14 cellular contexts compared by ENCODE assay signal in the genomic region with DNA sequence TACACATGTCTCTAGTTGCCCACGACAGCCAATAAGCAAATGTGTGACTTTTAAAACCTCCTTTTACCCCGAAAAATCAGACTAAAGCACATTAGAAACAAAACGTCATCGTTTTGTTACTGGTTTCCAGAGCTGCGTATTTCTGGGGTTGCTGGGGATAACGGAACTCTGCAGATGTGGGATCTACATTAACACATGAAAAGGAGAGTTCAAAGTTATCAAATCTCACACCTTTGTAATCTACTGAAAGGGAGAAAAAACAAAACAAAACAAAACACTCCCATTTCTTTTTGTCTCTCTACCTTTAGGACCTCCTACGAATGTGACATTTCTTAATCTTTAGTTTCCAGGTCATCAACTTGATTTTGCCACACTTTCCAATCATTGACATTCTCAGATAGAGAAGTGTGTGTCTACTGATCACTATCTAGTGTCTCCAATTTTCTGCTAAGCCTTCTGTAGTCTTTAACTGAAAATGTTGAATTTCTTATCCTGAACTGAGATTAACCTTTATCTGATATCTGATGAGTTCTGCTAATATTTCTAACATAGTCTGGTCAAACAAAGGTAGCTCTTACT.
DNase-seq lines count a peak whose midpoint lies in the region; ATAC-seq and TF ChIP-seq lines count a peak whose summit lies in the region.
"Had no signal": no experiment of that assay in that cellular context is flagged by ENCODE, and none has a peak within 500 bp of the region (broad histone marks: within the 10 kb centered on the region; RNA-seq: fewer than 3 reads in every experiment).

No MANE protein-coding gene starts in this region.

- H4K20me1 ChIP-seq in GM23338 (replicated peaks; ENCODE audit: insufficient read depth): no peaks in the 10 kb centered on the region

- DNase-seq in GM23338 (ENCODE audit: low spot score) (no peak), mesothelial cell of epicardium (ENCODE audit: low spot score in 2 of 2, unreplicated experiment in 2 of 2) (no peak), spleen (no peak), esophagus squamous epithelium (lab: John Stamatoyannopoulos, UW) (no peak), iPS-NIHi7 (ENCODE audit: extremely low spot score) (no peak)
- no peak for DNase-seq in activated naive CD4-positive, alpha-beta T cell treated with anti-CD3 and anti-CD28 coated beads, Interleukin-2, amount 50 U/mL, for 72 hours (ENCODE audit: low spot score in 2 of 2)
- DNase-seq: ACHN, DMS 273 treated with DMSO at 0.1 percent for 48 hours, NCI-H1417 treated with DMSO at 0.1 percent for 48 hours, NCI-H2081, NCI-H510A treated with DMSO at 0.1 percent for 48 hours, SHP77 had no signal

- H3K27me3 ChIP-seq in GM23338 (ENCODE audit: insufficient read depth): no peaks in the 10 kb centered on the region
- no peaks in the 10 kb centered on the region for H3K27me3 ChIP-seq in spleen (replicated peaks in 1 of 7)
- no peaks in the 10 kb centered on the region for H3K27me3 ChIP-seq in esophagus squamous epithelium

- no peak overlapping the region for H3K4me3 Mint-ChIP-seq in GM23338
- peak overlapping the region; percentile 12 for H3K4me3 Mint-ChIP-seq in activated naive CD8-positive, alpha-beta T cell
- H3K4me3 Mint-ChIP-seq in mesothelial cell of epicardium: no peak overlapping the region

- 73 to 90% (median 84%) methylated on average over 7 of the region's 7 CpGs for WGBS in spleen, 5 donors
- 82 to 90% methylated on average over 7 of the region's 7 CpGs for WGBS in esophagus squamous epithelium, 2 donors

- no peaks in the 10 kb centered on the region for H3K36me3 ChIP-seq in GM23338 (ENCODE audit: insufficient read depth)
- H3K36me3 ChIP-seq in spleen: peaks cover 0 to 3% (median 0%) of the 10 kb centered on the region in 6 donors
- no peaks in the 10 kb centered on the region for H3K36me3 ChIP-seq in esophagus squamous epithelium
- H3K36me3 ChIP-seq: HAP-1 had no signal

- no peaks in the 10 kb centered on the region; the same call in 1 of the 2 replicates for H3K79me2 ChIP-seq in GM23338 (replicated peaks; ENCODE audit: insufficient read depth)

- intact Hi-C loops in spleen (cut with DNase I; ENCODE audit: low total_unique reads): no loop called here
- intact Hi-C loops in esophagus squamous epithelium (cut with DNase I): no loop called here

- TF ChIP-seq POLR2A in spleen (IDR thresholded peaks at IDR 0.05) (no peak), esophagus squamous epithelium (IDR thresholded peaks at IDR 0.05) (no peak)

- H3F3A ChIP-seq in GM23338 (replicated peaks; ENCODE audit: low read depth): 0 out of 2 replicates have a peak, but pooled peaks cover 7% of the 10 kb centered on the region

- H3K4me3 ChIP-seq in GM23338 (no peak overlapping the region), spleen (no peak overlapping the region), esophagus squamous epithelium (no peak overlapping the region)
- H3K4me3 ChIP-seq: HAP-1 had no signal

- no peak overlapping the region for H2AFZ ChIP-seq in GM23338

- H3K9me3 Mint-ChIP-seq in GM23338 (no peaks in the 10 kb centered on the region), mesothelial cell of epicardium (no peaks in the 10 kb centered on the region)
- H3K9me3 Mint-ChIP-seq in activated naive CD8-positive, alpha-beta T cell (ENCODE audit: low read depth): no peaks in the 10 kb centered on the region
- H3K9me3 Mint-ChIP-seq in activated naive CD4-positive, alpha-beta T cell treated with anti-CD3 and anti-CD28 coated beads, Interleukin-2, amount 50 U/mL, for 72 hours: no peaks in the 10 kb centered on the region

- H3K27ac ChIP-seq in GM23338 (ENCODE audit: low read depth) (no peak overlapping the region), spleen (peak overlapping the region in 7 of 8 donors; percentile 35 to 74 (median 58)), esophagus squamous epithelium (no peak overlapping the region)

- H3K4me1 ChIP-seq in GM23338 (ENCODE audit: insufficient read depth): peaks cover 48% of the 10 kb centered on the region
- peaks cover 23 to 80% (median 46%) of the 10 kb centered on the region in 6 donors for H3K4me1 ChIP-seq in spleen
- peaks cover 4 to 21% (median 10%) of the 10 kb centered on the region in 3 donors for H3K4me1 ChIP-seq in esophagus squamous epithelium

- peaks cover 4% of the 10 kb centered on the region for H3K27me3 Mint-ChIP-seq in GM23338 (ENCODE audit: insufficient read depth, low read depth, poor library complexity)
- H3K27me3 Mint-ChIP-seq in activated naive CD8-positive, alpha-beta T cell: no peaks in the 10 kb centered on the region
- H3K27me3 Mint-ChIP-seq in mesothelial cell of epicardium (ENCODE audit: low read depth): no peaks in the 10 kb centered on the region

- no peak overlapping the region for H3K27ac Mint-ChIP-seq in GM23338
- peak overlapping the region; percentile 59 for H3K27ac Mint-ChIP-seq in activated naive CD8-positive, alpha-beta T cell
- H3K27ac Mint-ChIP-seq in mesothelial cell of epicardium: peak overlapping the region; percentile 91
- H3K27ac Mint-ChIP-seq in activated naive CD4-positive, alpha-beta T cell treated with anti-CD3 and anti-CD28 coated beads, Interleukin-2, amount 50 U/mL, for 72 hours: no peak overlapping the region

- no peaks in the 10 kb centered on the region for H3K9me3 ChIP-seq in spleen
- H3K9me3 ChIP-seq in esophagus squamous epithelium: no peaks in the 10 kb centered on the region
- H3K9me3 ChIP-seq: HAP-1 had no signal

- H3K9me2 ChIP-seq in GM23338 (ENCODE audit: insufficient read depth): no peaks in the 10 kb centered on the region

- H3K4me1 Mint-ChIP-seq in GM23338 (peaks cover 46% of the 10 kb centered on the region), mesothelial cell of epicardium (peaks cover 78% of the 10 kb centered on the region)
- H3K4me1 Mint-ChIP-seq in activated naive CD8-positive, alpha-beta T cell (ENCODE audit: low read depth): peaks cover 43% of the 10 kb centered on the region

- no peak for ATAC-seq in GM23338
- ATAC-seq in activated naive CD4-positive, alpha-beta T cell treated with anti-CD3 and anti-CD28 coated beads, Interleukin-2, amount 50 U/mL, for 72 hours: no peak

- peak overlapping the region; percentile 9; the same call in 1 of the 2 replicates for H3K4me2 ChIP-seq in GM23338

- TF ChIP-seq CTCF in GM23338 (conservative IDR thresholded peaks at IDR 0.05; ENCODE audit: low read depth in 2 of 2) (no peak), mesothelial cell of epicardium (IDR thresholded peaks at IDR 0.05; ENCODE audit: unreplicated experiment) (no peak), spleen (IDR thresholded peaks at IDR 0.05 in 8 of 11, conservative IDR thresholded peaks at IDR 0.05 in 3 of 11) (no peak), esophagus squamous epithelium (IDR thresholded peaks at IDR 0.05) (no peak)

- H3K36me3 Mint-ChIP-seq in GM23338 (ENCODE audit: low read depth) (no peaks in the 10 kb centered on the region), mesothelial cell of epicardium (no peaks in the 10 kb centered on the region)
- no peaks in the 10 kb centered on the region for H3K36me3 Mint-ChIP-seq in activated naive CD8-positive, alpha-beta T cell
- no peaks in the 10 kb centered on the region for H3K36me3 Mint-ChIP-seq in activated naive CD4-positive, alpha-beta T cell treated with anti-CD3 and anti-CD28 coated beads, Interleukin-2, amount 50 U/mL, for 72 hours

TF ChIP-seq in GM23338, 12 proteins besides CTCF, POLR2A, EP300 and RAD21:
- TF ChIP-seq, protein P1, sequence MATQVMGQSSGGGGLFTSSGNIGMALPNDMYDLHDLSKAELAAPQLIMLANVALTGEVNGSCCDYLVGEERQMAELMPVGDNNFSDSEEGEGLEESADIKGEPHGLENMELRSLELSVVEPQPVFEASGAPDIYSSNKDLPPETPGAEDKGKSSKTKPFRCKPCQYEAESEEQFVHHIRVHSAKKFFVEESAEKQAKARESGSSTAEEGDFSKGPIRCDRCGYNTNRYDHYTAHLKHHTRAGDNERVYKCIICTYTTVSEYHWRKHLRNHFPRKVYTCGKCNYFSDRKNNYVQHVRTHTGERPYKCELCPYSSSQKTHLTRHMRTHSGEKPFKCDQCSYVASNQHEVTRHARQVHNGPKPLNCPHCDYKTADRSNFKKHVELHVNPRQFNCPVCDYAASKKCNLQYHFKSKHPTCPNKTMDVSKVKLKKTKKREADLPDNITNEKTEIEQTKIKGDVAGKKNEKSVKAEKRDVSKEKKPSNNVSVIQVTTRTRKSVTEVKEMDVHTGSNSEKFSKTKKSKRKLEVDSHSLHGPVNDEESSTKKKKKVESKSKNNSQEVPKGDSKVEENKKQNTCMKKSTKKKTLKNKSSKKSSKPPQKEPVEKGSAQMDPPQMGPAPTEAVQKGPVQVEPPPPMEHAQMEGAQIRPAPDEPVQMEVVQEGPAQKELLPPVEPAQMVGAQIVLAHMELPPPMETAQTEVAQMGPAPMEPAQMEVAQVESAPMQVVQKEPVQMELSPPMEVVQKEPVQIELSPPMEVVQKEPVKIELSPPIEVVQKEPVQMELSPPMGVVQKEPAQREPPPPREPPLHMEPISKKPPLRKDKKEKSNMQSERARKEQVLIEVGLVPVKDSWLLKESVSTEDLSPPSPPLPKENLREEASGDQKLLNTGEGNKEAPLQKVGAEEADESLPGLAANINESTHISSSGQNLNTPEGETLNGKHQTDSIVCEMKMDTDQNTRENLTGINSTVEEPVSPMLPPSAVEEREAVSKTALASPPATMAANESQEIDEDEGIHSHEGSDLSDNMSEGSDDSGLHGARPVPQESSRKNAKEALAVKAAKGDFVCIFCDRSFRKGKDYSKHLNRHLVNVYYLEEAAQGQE (IDR thresholded peaks at IDR 0.05; ENCODE audit: unreplicated experiment): no peak
- TF ChIP-seq ZNF331 (CRISPR knock-in tag; IDR thresholded peaks at IDR 0.05; ENCODE audit: low read depth): no peak
- TF ChIP-seq EZH2phosphoT487 (IDR thresholded peaks at IDR 0.05; ENCODE audit: unreplicated experiment): no peak
- TF ChIP-seq, protein P2, sequence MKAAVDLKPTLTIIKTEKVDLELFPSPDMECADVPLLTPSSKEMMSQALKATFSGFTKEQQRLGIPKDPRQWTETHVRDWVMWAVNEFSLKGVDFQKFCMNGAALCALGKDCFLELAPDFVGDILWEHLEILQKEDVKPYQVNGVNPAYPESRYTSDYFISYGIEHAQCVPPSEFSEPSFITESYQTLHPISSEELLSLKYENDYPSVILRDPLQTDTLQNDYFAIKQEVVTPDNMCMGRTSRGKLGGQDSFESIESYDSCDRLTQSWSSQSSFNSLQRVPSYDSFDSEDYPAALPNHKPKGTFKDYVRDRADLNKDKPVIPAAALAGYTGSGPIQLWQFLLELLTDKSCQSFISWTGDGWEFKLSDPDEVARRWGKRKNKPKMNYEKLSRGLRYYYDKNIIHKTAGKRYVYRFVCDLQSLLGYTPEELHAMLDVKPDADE (IDR thresholded peaks at IDR 0.05): no peak
- no peak for TF ChIP-seq JUNB (IDR thresholded peaks at IDR 0.05; ENCODE audit: unreplicated experiment)
- no peak for TF ChIP-seq EZH2 (IDR thresholded peaks at IDR 0.05; ENCODE audit: low read depth, unreplicated experiment)

Comparison
In these comparisons a context has a peak if more than half of its experiments do, and no peak if none do; other contexts are left out.
1. H3K27ac ChIP-seq: peak in spleen (7 of 8); none in GM23338 (single experiment) and esophagus squamous epithelium (0 of 4).
2. H3K27ac Mint-ChIP-seq: peak in activated naive CD8-positive, alpha-beta T cell (single experiment) and mesothelial cell of epicardium (single experiment); none in GM23338 (single experiment) and activated naive CD4-positive, alpha-beta T cell treated with anti-CD3 and anti-CD28 coated beads, Interleukin-2, amount 50 U/mL, for 72 hours (0 of 2).